Comparison of ENCODE assay signal across 1 cellular context in the genomic region with DNA sequence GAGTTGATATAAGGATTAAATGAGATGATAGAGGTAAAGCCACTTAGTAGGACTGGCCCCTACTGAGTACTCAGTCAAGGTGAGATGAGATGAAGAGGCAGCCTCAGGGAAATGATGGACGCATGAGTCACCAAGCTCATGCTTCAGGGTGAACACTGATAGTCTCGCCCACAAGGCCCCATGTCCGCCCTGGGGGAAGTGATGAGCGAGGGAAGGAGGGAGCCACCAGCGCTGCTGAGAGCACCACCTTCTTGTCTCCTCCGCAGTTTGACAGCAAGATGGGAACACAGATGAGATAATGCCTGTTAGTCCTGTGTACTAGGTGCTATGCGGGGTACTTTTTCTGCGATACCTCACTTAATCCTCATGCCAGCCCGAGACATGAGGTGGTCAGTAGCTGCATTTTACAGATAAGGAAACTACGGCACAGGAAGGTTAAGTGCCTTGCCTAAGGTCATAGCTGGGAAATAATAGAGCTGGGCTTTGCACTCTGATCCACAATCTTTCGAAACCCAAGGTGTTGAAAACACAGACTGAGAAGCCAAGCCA.
TF ChIP-seq lines count a peak whose summit lies in the region.

No MANE protein-coding gene starts in this region.

TF ChIP-seq in K562, 482 proteins besides CTCF, POLR2A, EP300 and RAD21 (continued from another document and continues in another):
- TF ChIP-seq SRSF7 (optimal IDR thresholded peaks at IDR 0.05; ENCODE audit: low read depth, low read length) (no peak), CHD4 (IDR thresholded peaks at IDR 0.05; ENCODE audit: insufficient read depth, insufficient replicate concordance, low read depth, low read length, poor library complexity, severe bottlenecking) (no peak), ZNF384 (IDR thresholded peaks at IDR 0.05; ENCODE audit: low read depth, low read length) (no peak), PATZ1 (CRISPR knock-in tag; IDR thresholded peaks at IDR 0.05; ENCODE audit: borderline replicate concordance) (no peak), ZNF561 (CRISPR knock-in tag; conservative IDR thresholded peaks at IDR 0.05) (no peak), PML (IDR thresholded peaks at IDR 0.05; ENCODE audit: low read length) (peak; percentile 68), JUN (IDR thresholded peaks at IDR 0.05; ENCODE audit: borderline replicate concordance, low read depth, low read length) (peak; percentile 65; the same call in 1 of the 2 replicates), JUN (CRISPR knock-in tag; IDR thresholded peaks at IDR 0.05; ENCODE audit: borderline replicate concordance) (no peak), BACH1 (tag; IDR thresholded peaks at IDR 0.05) (no peak), BCOR (IDR thresholded peaks at IDR 0.05) (peak; percentile 74; the same call in 1 of the 2 replicates), TRIM28 (IDR thresholded peaks at IDR 0.05) (no peak), HCFC1 (IDR thresholded peaks at IDR 0.05; ENCODE audit: low read depth, low read length) (no peak), THRAP3 (IDR thresholded peaks at IDR 0.05; ENCODE audit: borderline replicate concordance) (no peak), NR1H2 (CRISPR knock-in tag; IDR thresholded peaks at IDR 0.05) (no peak), ZNF449 (CRISPR knock-in tag; IDR thresholded peaks at IDR 0.05) (no peak), NFRKB (IDR thresholded peaks at IDR 0.05; ENCODE audit: low read depth) (no peak), EP400 (IDR thresholded peaks at IDR 0.05) (no peak), KHSRP (IDR thresholded peaks at IDR 0.05) (0 out of 2 replicates have a peak, but pooled peaks have one; percentile 24), ZBTB12 (CRISPR knock-in tag; IDR thresholded peaks at IDR 0.05) (no peak), ESRRA (IDR thresholded peaks at IDR 0.05; ENCODE audit: borderline replicate concordance, low read depth) (peak; percentile 90), ZBTB2 (IDR thresholded peaks at IDR 0.05) (peak; percentile 71; the same call in 1 of the 2 replicates), ZNF282 (CRISPR knock-in tag; IDR thresholded peaks at IDR 0.05) (no peak), MCM5 (IDR thresholded peaks at IDR 0.05; ENCODE audit: low read depth) (no peak), ZNF696 (CRISPR knock-in tag; conservative IDR thresholded peaks at IDR 0.05) (no peak), GABPA (tag; conservative IDR thresholded peaks at IDR 0.05; ENCODE audit: low read depth) (no peak), TCF3 (CRISPR knock-in tag; IDR thresholded peaks at IDR 0.05) (peak; percentile 95), BDP1 (IDR thresholded peaks at IDR 0.05; ENCODE audit: insufficient read depth, insufficient read length) (no peak), HNRNPK (IDR thresholded peaks at IDR 0.05; ENCODE audit: low read depth, low read length, poor library complexity, severe bottlenecking) (no peak), ZNF347 (CRISPR knock-in tag; IDR thresholded peaks at IDR 0.05; ENCODE audit: low read depth) (no peak), POLR2B (IDR thresholded peaks at IDR 0.05; ENCODE audit: low read depth, partially characterized antibody) (no peak), SETDB1 (IDR thresholded peaks at IDR 0.05; ENCODE audit: low read length) (no peak), HOMEZ (CRISPR knock-in tag; IDR thresholded peaks at IDR 0.05) (no peak), STAT5B (CRISPR knock-in tag; IDR thresholded peaks at IDR 0.05) (no peak), NONO (IDR thresholded peaks at IDR 0.05; ENCODE audit: low read depth in 2 of 2, low read length in 1 of 2) (peak in 1 of 2 experiments; percentile 24; a peak in 1 of 4 replicates), TAF9B (IDR thresholded peaks at IDR 0.05; ENCODE audit: partially characterized antibody) (no peak), CHD2 (IDR thresholded peaks at IDR 0.05; ENCODE audit: low read depth, low read length) (no peak), E2F8 (IDR thresholded peaks at IDR 0.05; ENCODE audit: low read depth, partially characterized antibody) (no peak), KAT2B (IDR thresholded peaks at IDR 0.05; ENCODE audit: low read depth, low read length) (no peak), BMI1 (IDR thresholded peaks at IDR 0.05; ENCODE audit: low read length) (no peak), ZNF324 (CRISPR knock-in tag; IDR thresholded peaks at IDR 0.05) (no peak), ATF4 (CRISPR knock-in tag; IDR thresholded peaks at IDR 0.05) (no peak), PHF20 (IDR thresholded peaks at IDR 0.05; ENCODE audit: partially characterized antibody) (no peak), ZNF41 (CRISPR knock-in tag; conservative IDR thresholded peaks at IDR 0.05) (no peak), PYGO2 (tag; IDR thresholded peaks at IDR 0.05) (no peak)
- TF ChIP-seq, protein P1, sequence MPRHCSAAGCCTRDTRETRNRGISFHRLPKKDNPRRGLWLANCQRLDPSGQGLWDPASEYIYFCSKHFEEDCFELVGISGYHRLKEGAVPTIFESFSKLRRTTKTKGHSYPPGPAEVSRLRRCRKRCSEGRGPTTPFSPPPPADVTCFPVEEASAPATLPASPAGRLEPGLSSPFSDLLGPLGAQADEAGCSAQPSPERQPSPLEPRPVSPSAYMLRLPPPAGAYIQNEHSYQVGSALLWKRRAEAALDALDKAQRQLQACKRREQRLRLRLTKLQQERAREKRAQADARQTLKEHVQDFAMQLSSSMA (CRISPR knock-in tag; IDR thresholded peaks at IDR 0.05), result no peak
- TF ChIP-seq, protein P2, sequence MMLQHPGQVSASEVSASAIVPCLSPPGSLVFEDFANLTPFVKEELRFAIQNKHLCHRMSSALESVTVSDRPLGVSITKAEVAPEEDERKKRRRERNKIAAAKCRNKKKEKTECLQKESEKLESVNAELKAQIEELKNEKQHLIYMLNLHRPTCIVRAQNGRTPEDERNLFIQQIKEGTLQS (IDR thresholded peaks at IDR 0.05), result peak; percentile 91
- TF ChIP-seq, protein P2 (CRISPR knock-in tag; conservative IDR thresholded peaks at IDR 0.05), result peak; percentile 34; the same call in 1 of the 2 replicates
- TF ChIP-seq, protein P3, sequence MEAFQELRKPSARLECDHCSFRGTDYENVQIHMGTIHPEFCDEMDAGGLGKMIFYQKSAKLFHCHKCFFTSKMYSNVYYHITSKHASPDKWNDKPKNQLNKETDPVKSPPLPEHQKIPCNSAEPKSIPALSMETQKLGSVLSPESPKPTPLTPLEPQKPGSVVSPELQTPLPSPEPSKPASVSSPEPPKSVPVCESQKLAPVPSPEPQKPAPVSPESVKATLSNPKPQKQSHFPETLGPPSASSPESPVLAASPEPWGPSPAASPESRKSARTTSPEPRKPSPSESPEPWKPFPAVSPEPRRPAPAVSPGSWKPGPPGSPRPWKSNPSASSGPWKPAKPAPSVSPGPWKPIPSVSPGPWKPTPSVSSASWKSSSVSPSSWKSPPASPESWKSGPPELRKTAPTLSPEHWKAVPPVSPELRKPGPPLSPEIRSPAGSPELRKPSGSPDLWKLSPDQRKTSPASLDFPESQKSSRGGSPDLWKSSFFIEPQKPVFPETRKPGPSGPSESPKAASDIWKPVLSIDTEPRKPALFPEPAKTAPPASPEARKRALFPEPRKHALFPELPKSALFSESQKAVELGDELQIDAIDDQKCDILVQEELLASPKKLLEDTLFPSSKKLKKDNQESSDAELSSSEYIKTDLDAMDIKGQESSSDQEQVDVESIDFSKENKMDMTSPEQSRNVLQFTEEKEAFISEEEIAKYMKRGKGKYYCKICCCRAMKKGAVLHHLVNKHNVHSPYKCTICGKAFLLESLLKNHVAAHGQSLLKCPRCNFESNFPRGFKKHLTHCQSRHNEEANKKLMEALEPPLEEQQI (IDR thresholded peaks at IDR 0.05), result no peak
- TF ChIP-seq, protein P4, sequence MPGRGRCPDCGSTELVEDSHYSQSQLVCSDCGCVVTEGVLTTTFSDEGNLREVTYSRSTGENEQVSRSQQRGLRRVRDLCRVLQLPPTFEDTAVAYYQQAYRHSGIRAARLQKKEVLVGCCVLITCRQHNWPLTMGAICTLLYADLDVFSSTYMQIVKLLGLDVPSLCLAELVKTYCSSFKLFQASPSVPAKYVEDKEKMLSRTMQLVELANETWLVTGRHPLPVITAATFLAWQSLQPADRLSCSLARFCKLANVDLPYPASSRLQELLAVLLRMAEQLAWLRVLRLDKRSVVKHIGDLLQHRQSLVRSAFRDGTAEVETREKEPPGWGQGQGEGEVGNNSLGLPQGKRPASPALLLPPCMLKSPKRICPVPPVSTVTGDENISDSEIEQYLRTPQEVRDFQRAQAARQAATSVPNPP (IDR thresholded peaks at IDR 0.05; ENCODE audit: borderline replicate concordance, insufficient read depth, insufficient read length), result no peak
